ENCODE assay signal across 9 cellular contexts in genomic region chr13:114118763-114119123, GRCh38. TPM values are rescaled to one million over a fixed set of nuclear protein-coding genes. Genes with fewer than 3 reads are reported as not detected.
A peak's percentile ranks its signal among the peaks of the same experiment; 100 is the strongest.
DNase-seq lines count a peak whose midpoint lies in the region; ATAC-seq and TF ChIP-seq lines count a peak whose summit lies in the region.
"Had no signal": no experiment of that assay in that cellular context is flagged by ENCODE, and none has a peak within 500 bp of the region (broad histone marks: within the 10 kb centered on the region; RNA-seq: fewer than 3 reads in every experiment).

No MANE protein-coding gene starts in this region.

- ATAC-seq in mucosa of descending colon (no peak), GM19328 (IDR thresholded peaks at IDR 0.05; ENCODE audit: unreplicated experiment) (no peak), GM18867 (IDR thresholded peaks at IDR 0.05; ENCODE audit: unreplicated experiment) (no peak), GM21367 (IDR thresholded peaks at IDR 0.05; ENCODE audit: unreplicated experiment) (no peak)

- H3K27ac ChIP-seq in dorsolateral prefrontal cortex, result peak overlapping the region in 30 of 59 donors; percentile 3 to 73 (median 42)

- H3K27me3 ChIP-seq in dorsolateral prefrontal cortex, result no peaks in the 10 kb centered on the region

- no peak for TF ChIP-seq CTCF in dorsolateral prefrontal cortex (IDR thresholded peaks at IDR 0.05 in 54 of 56, conservative IDR thresholded peaks at IDR 0.05 in 2 of 56; ENCODE audit: low read depth in 1 of 56, partially characterized antibody in 56 of 56)
- TF ChIP-seq CTCF in mucosa of descending colon (IDR thresholded peaks at IDR 0.05), result no peak

- peaks cover 23% of the 10 kb centered on the region for H3K4me1 ChIP-seq in mucosa of descending colon (ENCODE audit: low read depth)

- no peaks in the 10 kb centered on the region for H3K9me3 ChIP-seq in mucosa of descending colon

- no peaks in the 10 kb centered on the region for H3K36me3 ChIP-seq in mucosa of descending colon (ENCODE audit: low read depth)

- intact Hi-C loops in dorsolateral prefrontal cortex (cut with DNase I), result no loop called here
- intact Hi-C loops in mucosa of descending colon (cut with DNase I, micrococcal nuclease), result no loop called here

- H3K4me3 ChIP-seq in dorsolateral prefrontal cortex (peak overlapping the region in 14 of 59 donors; percentile 6 to 51 (median 31)), mucosa of descending colon (no peak overlapping the region)

- DNase-seq in A172 (ENCODE audit: low spot score) (peak; percentile 66), HT-29 (ENCODE audit: low spot score) (peak; percentile 83), dorsolateral prefrontal cortex (no peak), mucosa of descending colon (peak in 2 of 3 donors; percentile 32 to 36), NCI-H510A treated with DMSO at 0.1 percent for 48 hours (lab: John Stamatoyannopoulos, UW) (no peak)
- DNase-seq: NCI-H2081 had no signal

RNA-seq across cellular contexts. Expression of gene RASA3, which starts 13.7 kb away (rescaled TPM):
- total RNA-seq in A172 (2014; rRNA removed; shearing (Covaris generic)), result 17.8 and 21.4 TPM in 2 replicates
- total RNA-seq in HT-29 (2014; rRNA removed; shearing (Covaris generic)), result 24.9 and 25.1 TPM in 2 replicates
- 10 to 100 TPM; 31.0 to 93.4 (median 44.7) TPM for total RNA-seq in dorsolateral prefrontal cortex
- 10 to 100 TPM in 1 of 3 donors, 1 to 10 TPM in 2; 7.9 to 19.0 (median 8.4) TPM for total RNA-seq in mucosa of descending colon

Comparison
In these comparisons a context has a peak if more than half of its experiments do, and no peak if none do; other contexts are left out.
1. DNase-seq: peak in A172 (single experiment), HT-29 (single experiment) and mucosa of descending colon (2 of 3); none in dorsolateral prefrontal cortex (0 of 10) and NCI-H510A treated with DMSO at 0.1 percent for 48 hours (single experiment).